In genomic region chr13:21020581-21020980, GRCh38 we compare ENCODE assay signal across 1 cellular context.
A peak's percentile ranks its signal among the peaks of the same experiment; 100 is the strongest.
TF ChIP-seq lines count a peak whose summit lies in the region.

No MANE protein-coding gene starts in this region.

TF ChIP-seq in GM12878, 131 proteins besides CTCF, POLR2A, EP300 and RAD21:
- TF ChIP-seq ZZZ3 (IDR thresholded peaks at IDR 0.05; ENCODE audit: control insufficient read depth, insufficient read length, low read depth) = no peak
- no peak for TF ChIP-seq ZBED1 (IDR thresholded peaks at IDR 0.05; ENCODE audit: borderline replicate concordance)
- 0 out of 2 replicates have a peak, but pooled peaks have one; percentile 54 for TF ChIP-seq CREB1 (IDR thresholded peaks at IDR 0.05; ENCODE audit: low read depth)
- TF ChIP-seq CREM (IDR thresholded peaks at IDR 0.05; ENCODE audit: low read depth) = peak; percentile 49; the same call in 1 of the 2 replicates
